Comparison of ENCODE assay signal across 8 cellular contexts in genomic region chr13:102591988-102592781, GRCh38. TPM values are rescaled to one million over a fixed set of nuclear protein-coding genes. Genes with fewer than 3 reads are reported as not detected.
DNase-seq lines count a peak whose midpoint lies in the region; ATAC-seq and TF ChIP-seq lines count a peak whose summit lies in the region.

No MANE protein-coding gene starts in this region.

- H3K27ac ChIP-seq in coronary artery: peak overlapping the region; percentile 50 to 62

- no peak for DNase-seq in AG04449 (ENCODE audit: low read depth, low spot score)
- DNase-seq in NCI-H2227 (lab: John Stamatoyannopoulos, UW; ENCODE audit: unreplicated experiment): peak; percentile 76
- DNase-seq in activated CD4-positive, alpha-beta T cell treated with anti-CD3 and anti-CD28 coated beads for 4 hours: peak; percentile 67 to 78
- DNase-seq in coronary artery (ENCODE audit: low spot score): peak; percentile 85
- peak; percentile 72 for DNase-seq in left lobe of liver (ENCODE audit: low spot score)
- DNase-seq in stimulated activated CD4-positive, alpha-beta T cell treated with anti-CD3 and anti-CD28 coated beads, Interleukin-2, amount 100 ng/mL, for 4 hours (ENCODE audit: low read depth): peak; percentile 63

- POLR2A ChIA-PET in AG04449 (lab: Yijun Ruan, JAX): no interaction called here

- CTCF ChIA-PET in AG04449 (lab: Yijun Ruan, JAX): interaction anchor here (0.9 to 6.6 kb wide), 37 partner anchors 10 to 835 kb away, joined by 3 to 88 read pairs (median 4); partner anchors contain the start of genes BIVM, ERCC5, POGLUT2 and TEX30

- peak; percentile 77 for TF ChIP-seq CTCF in AG04449 (IDR thresholded peaks at IDR 0.05; ENCODE audit: insufficient read depth, low read length, missing control alignments)
- peak; percentile 40 for TF ChIP-seq CTCF in coronary artery (IDR thresholded peaks at IDR 0.05)

- ATAC-seq in GM18861 (IDR thresholded peaks at IDR 0.05; ENCODE audit: unreplicated experiment) (peak; percentile 38), HG03095 (IDR thresholded peaks at IDR 0.05; ENCODE audit: unreplicated experiment) (peak; percentile 40), left lobe of liver (peak; percentile 57)

- H3K4me3 ChIP-seq in AG04449 (ENCODE audit: low read depth, low read length) (peak overlapping the region; percentile 73), coronary artery (peak overlapping the region; percentile 65)

RNA-seq across cellular contexts. Expression of gene TPP2, which starts 4.6 kb away (rescaled TPM):
- total RNA-seq in left lobe of liver: 20.3 TPM
